ENCODE assay signal across 8 cellular contexts in the genomic region with DNA sequence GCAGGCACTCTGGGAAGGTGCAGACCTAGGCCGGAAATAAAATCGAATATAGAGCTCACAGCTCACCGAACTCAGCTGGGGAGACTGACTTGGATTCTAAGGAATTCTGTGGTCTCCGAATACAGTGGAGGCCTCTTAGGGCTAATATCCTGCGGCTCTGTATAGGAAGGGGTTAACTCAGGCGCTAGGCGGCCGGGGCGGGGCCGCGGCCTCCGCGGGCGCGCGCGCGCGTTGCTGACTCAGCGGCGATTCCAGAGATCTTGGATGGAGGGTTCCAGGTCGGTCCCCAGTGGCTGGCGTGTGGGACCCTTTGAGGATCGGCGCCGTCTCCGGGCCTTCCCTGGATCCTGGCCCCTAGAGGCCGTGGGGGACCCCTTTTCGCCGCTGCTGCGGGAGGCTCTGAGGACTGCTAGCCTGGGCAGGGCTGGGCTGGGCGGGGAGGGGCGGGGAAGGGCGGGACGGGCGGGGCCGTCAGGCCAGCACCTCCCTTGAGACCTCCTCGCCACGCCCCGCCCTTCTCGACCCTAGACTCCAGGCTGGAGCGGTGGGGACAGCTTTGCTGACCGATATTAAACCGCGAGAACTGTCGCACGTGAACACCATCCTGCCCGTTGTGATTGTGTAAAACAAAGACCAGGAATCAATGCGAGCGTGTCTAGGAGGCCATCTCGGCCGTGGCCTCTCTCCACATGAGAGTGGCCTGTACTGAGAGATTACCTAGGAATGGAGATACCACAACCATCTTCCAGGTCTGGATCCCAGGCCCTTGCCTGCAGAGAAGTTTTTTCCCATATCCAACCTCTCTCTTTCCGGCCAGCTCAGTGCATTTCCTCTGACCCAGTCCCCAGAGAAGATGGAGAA. TPM values are rescaled to one million over a fixed set of nuclear protein-coding genes. Genes with fewer than 3 reads are reported as not detected.
A peak's percentile ranks its signal among the peaks of the same experiment; 100 is the strongest.
DNase-seq lines count a peak whose midpoint lies in the region; ATAC-seq and TF ChIP-seq lines count a peak whose summit lies in the region.

No MANE protein-coding gene starts in this region.

- intact Hi-C loops in activated CD8-positive, alpha-beta T cell treated with anti-CD3 and anti-CD28 coated beads for 36 hours (cut with micrococcal nuclease), result loop anchor here (5.0 kb wide), 1 partner anchor 101 kb away; the partner anchor contains the start of gene PSMC3IP
- intact Hi-C loops in lower leg skin (cut with DNase I; ENCODE audit: low total_unique reads), result loop anchor here (2.0 kb wide), 1 partner anchor 69 kb away; the partner anchor contains the start of genes RETREG3 and TUBG1

- DNase-seq in GM12864 (ENCODE audit: low read depth) (peak; percentile 77), HS-27A (ENCODE audit: low read depth) (peak; percentile 73), NCI-H82 treated with DMSO at 0.1 percent for 48 hours (lab: John Stamatoyannopoulos, UW; ENCODE audit: unreplicated experiment) (peak; percentile 81), ecto neural progenitor cell (ENCODE audit: low spot score) (peak; percentile 95), lower leg skin (ENCODE audit: low spot score in 2 of 2) (peak; percentile 86 to 97)
- peak; percentile 81 for DNase-seq in activated CD8-positive, alpha-beta T cell treated with anti-CD3 and anti-CD28 coated beads for 36 hours
- peak; percentile 70 to 77 for DNase-seq in stimulated activated CD4-positive, alpha-beta T cell treated with anti-CD3 and anti-CD28 coated beads, Interleukin-4, amount 100 ng/mL, for 4 hours

- no peak for TF ChIP-seq POLR2A in lower leg skin (IDR thresholded peaks at IDR 0.05)

- peak overlapping the region; percentile 76 for H3K27ac Mint-ChIP-seq in activated CD8-positive, alpha-beta T cell treated with anti-CD3 and anti-CD28 coated beads for 36 hours

- H3K4me3 ChIP-seq in GM12864 (ENCODE audit: low read depth, low read length) (peak overlapping the region; percentile 79), lower leg skin (ENCODE audit: low read depth, poor library complexity, severe bottlenecking) (peak overlapping the region; percentile 33)

- H3K36me3 Mint-ChIP-seq in activated CD8-positive, alpha-beta T cell treated with anti-CD3 and anti-CD28 coated beads for 36 hours (ENCODE audit: low read depth), result no peaks in the 10 kb centered on the region

- POLR2A ChIA-PET in activated CD8-positive, alpha-beta T cell treated with anti-CD3 and anti-CD28 coated beads for 36 hours (lab: Charles Lee), result interaction anchor here (0.7 to 1.7 kb wide), 9 partner anchors 14 to 638 kb away, joined by 3 to 6 read pairs (median 5); partner anchors contain the start of gene RPL27

- H3K9me3 Mint-ChIP-seq in activated CD8-positive, alpha-beta T cell treated with anti-CD3 and anti-CD28 coated beads for 36 hours, result no peaks in the 10 kb centered on the region

- CTCF ChIA-PET in activated CD8-positive, alpha-beta T cell treated with anti-CD3 and anti-CD28 coated beads for 36 hours (lab: Charles Lee), result interaction anchor here (0.9 to 3.2 kb wide), 7 partner anchors 9 to 110 kb away, joined by 3 to 18 read pairs (median 3); partner anchors contain the start of genes PSMC3IP, RETREG3 and TUBG1

- H3K4me1 Mint-ChIP-seq in activated CD8-positive, alpha-beta T cell treated with anti-CD3 and anti-CD28 coated beads for 36 hours (ENCODE audit: low read depth), result peaks cover 52% of the 10 kb centered on the region

- ATAC-seq in activated CD8-positive, alpha-beta T cell treated with anti-CD3 and anti-CD28 coated beads for 36 hours, result peak; percentile 15
- ATAC-seq in HG02981 (IDR thresholded peaks at IDR 0.05; ENCODE audit: unreplicated experiment), result no peak

- peak overlapping the region; percentile 71 for H3K4me3 Mint-ChIP-seq in activated CD8-positive, alpha-beta T cell treated with anti-CD3 and anti-CD28 coated beads for 36 hours

- 0 to 1% methylated on average over 19 to 36 of the region's 53 CpGs for WGBS in lower leg skin, 2 donors

- TF ChIP-seq CTCF in GM12864 (IDR thresholded peaks at IDR 0.05; ENCODE audit: low read depth, low read length, missing control alignments), result no peak
- no peak for TF ChIP-seq CTCF in activated CD8-positive, alpha-beta T cell treated with anti-CD3 and anti-CD28 coated beads for 36 hours (IDR thresholded peaks at IDR 0.05)
- no peak for TF ChIP-seq CTCF in lower leg skin (IDR thresholded peaks at IDR 0.05)

- H3K27me3 Mint-ChIP-seq in activated CD8-positive, alpha-beta T cell treated with anti-CD3 and anti-CD28 coated beads for 36 hours, result peaks cover 45% of the 10 kb centered on the region

RNA-seq across cellular contexts. Expression of gene PLEKHH3, which starts 1.4 kb away (rescaled TPM):
- total RNA-seq in activated CD8-positive, alpha-beta T cell treated with anti-CD3 and anti-CD28 coated beads for 36 hours, result under 1 TPM; 0.29 to 0.65 TPM
- 10 to 100 TPM; 36.1 to 66.6 (median 44.0) TPM for total RNA-seq in lower leg skin

RNA-seq across cellular contexts. Expression of gene CCR10, which starts 3.5 kb away (rescaled TPM):
- not detected for total RNA-seq in activated CD8-positive, alpha-beta T cell treated with anti-CD3 and anti-CD28 coated beads for 36 hours
- total RNA-seq in lower leg skin, result 1 to 10 TPM in 2 of 4 donors, not detected in 2; 1.4 to 1.6 TPM

RNA-seq across cellular contexts. Expression of gene CNTNAP1, which starts 4.2 kb away (rescaled TPM):
- under 1 TPM; 0.13 to 0.25 TPM for total RNA-seq in activated CD8-positive, alpha-beta T cell treated with anti-CD3 and anti-CD28 coated beads for 36 hours
- 1 to 10 TPM in 1 of 4 donors, under 1 TPM in 3; 0.13 to 1.5 (median 0.65) TPM for total RNA-seq in lower leg skin

RNA-seq across cellular contexts. Expression of gene TUBG2, which starts 19.1 kb away (rescaled TPM):
- 1 to 10 TPM; 7.5 TPM for total RNA-seq in activated CD8-positive, alpha-beta T cell treated with anti-CD3 and anti-CD28 coated beads for 36 hours
- total RNA-seq in lower leg skin, result 10 to 100 TPM; 10.6 to 19.3 (median 13.7) TPM

Comparison
In these comparisons a context has a peak if more than half of its experiments do, and no peak if none do; other contexts are left out.
1. RNA of gene PLEKHH3, which starts 1.4 kb away (total RNA-seq): 36.1 to 66.6 TPM in lower leg skin; 0.29 to 0.65 TPM in activated CD8-positive, alpha-beta T cell treated with anti-CD3 and anti-CD28 coated beads for 36 hours; every median in the first group is over 10 times any median in the second.
2. Peak in every context shown above with its lines, with median percentiles within 50 percentile points of each other: DNase-seq.